ENCODE assay signal across 13 cellular contexts in genomic region chr13:92838786-92839185, GRCh38.
DNase-seq lines count a peak whose midpoint lies in the region; ATAC-seq and TF ChIP-seq lines count a peak whose summit lies in the region.
"Had no signal": no experiment of that assay in that cellular context is flagged by ENCODE, and none has a peak within 500 bp of the region (broad histone marks: within the 10 kb centered on the region; RNA-seq: fewer than 3 reads in every experiment).

No MANE protein-coding gene starts in this region.

- no peak overlapping the region for H3K27ac Mint-ChIP-seq in endothelial cell (ENCODE audit: unreplicated experiment)
- H3K27ac Mint-ChIP-seq: CD4-positive, alpha-beta memory T cell; naive B cell; T-helper 2 cell treated with Interferon-gamma antibody and Interleukin-4, amounts not matched to agents 5 μg/mL and 100 μg/mL, for 36 hours had no signal

- in situ Hi-C loops in Caki2 (cut with HindIII; ENCODE audit: low pct_unique_long_range_greater_than_20kb, low sequenced_read_pairs): no loop called here

- no peak for TF ChIP-seq POLR2A in spleen (IDR thresholded peaks at IDR 0.05)

- no peaks in the 10 kb centered on the region for H3K4me1 Mint-ChIP-seq in endothelial cell (ENCODE audit: unreplicated experiment)
- H3K4me1 Mint-ChIP-seq: CD4-positive, alpha-beta memory T cell; naive B cell had no signal

- peak; percentile 23 for DNase-seq in Caki2 (ENCODE audit: low read depth)
- peak; percentile 11 to 25 for DNase-seq in SW 1271 (lab: John Stamatoyannopoulos, UW)
- DNase-seq in kidney epithelial cell (ENCODE audit: low read depth): peak; percentile 97
- no peak for DNase-seq in endothelial cell (ENCODE audit: low spot score)
- DNase-seq in spleen: no peak
- DNase-seq in psoas muscle: no peak
- DNase-seq in activated CD4-positive, CD25-positive, alpha-beta regulatory T cell treated with anti-CD3 and anti-CD28 coated beads, Interleukin-2, amount 50 U/mL, for 72 hours: no peak
- DNase-seq: CD4-positive, alpha-beta memory T cell; Kasumi-1; naive B cell; NCI-H526 treated with DMSO at 0.1 percent for 48 hours had no signal

- no peak overlapping the region for H3K4me3 Mint-ChIP-seq in endothelial cell (ENCODE audit: unreplicated experiment)
- H3K4me3 Mint-ChIP-seq: CD4-positive, alpha-beta memory T cell; naive B cell; T-helper 2 cell treated with Interferon-gamma antibody and Interleukin-4, amounts not matched to agents 5 μg/mL and 100 μg/mL, for 36 hours had no signal

- H3K9me3 Mint-ChIP-seq in endothelial cell (ENCODE audit: unreplicated experiment): no peaks in the 10 kb centered on the region

- intact Hi-C loops in spleen (cut with DNase I; ENCODE audit: low total_unique reads) (no loop called here), psoas muscle (cut with DNase I) (no loop called here)

- H3K27me3 Mint-ChIP-seq in endothelial cell (ENCODE audit: unreplicated experiment): no peaks in the 10 kb centered on the region
- H3K27me3 Mint-ChIP-seq: CD4-positive, alpha-beta memory T cell; naive B cell had no signal

- WGBS in spleen, 5 donors: 72 to 88% (median 82%) methylated on average over 3 of the region's 3 CpGs
- 40 to 54% (median 45%) methylated on average over 3 of the region's 3 CpGs for WGBS in psoas muscle, 3 donors

- TF ChIP-seq CTCF in kidney epithelial cell (IDR thresholded peaks at IDR 0.05; ENCODE audit: insufficient read depth, low read length, poor library complexity, severe bottlenecking): no peak
- no peak for TF ChIP-seq CTCF in endothelial cell (IDR thresholded peaks at IDR 0.05; ENCODE audit: unreplicated experiment)
- no peak for TF ChIP-seq CTCF in spleen (IDR thresholded peaks at IDR 0.05 in 8 of 11, conservative IDR thresholded peaks at IDR 0.05 in 3 of 11)
- no peak for TF ChIP-seq CTCF in psoas muscle (IDR thresholded peaks at IDR 0.05)

- H3K36me3 ChIP-seq in kidney epithelial cell (ENCODE audit: control insufficient read depth, insufficient read depth, low read length) (no peaks in the 10 kb centered on the region), spleen (no peaks in the 10 kb centered on the region), psoas muscle (ENCODE audit: insufficient read depth in 1 of 2, low read depth in 1 of 2) (no peaks in the 10 kb centered on the region)

- no peaks in the 10 kb centered on the region for H3K36me3 Mint-ChIP-seq in endothelial cell (ENCODE audit: low read depth, unreplicated experiment)
- H3K36me3 Mint-ChIP-seq: CD4-positive, alpha-beta memory T cell; naive B cell had no signal

- ATAC-seq in HG02759 (IDR thresholded peaks at IDR 0.05; ENCODE audit: unreplicated experiment) (peak; percentile 66), psoas muscle (no peak)

- H3K9me3 ChIP-seq in spleen (peaks cover 0 to 33% (median 12%) of the 10 kb centered on the region in 8 donors), psoas muscle (no peaks in the 10 kb centered on the region)

- H3K4me1 ChIP-seq in spleen (no peaks in the 10 kb centered on the region), psoas muscle (no peaks in the 10 kb centered on the region)

- no peak overlapping the region for H3K4me3 ChIP-seq in kidney epithelial cell (ENCODE audit: low read depth, low read length)
- H3K4me3 ChIP-seq in spleen: no peak overlapping the region
- H3K4me3 ChIP-seq in psoas muscle: no peak overlapping the region

- H3K27ac ChIP-seq in spleen: no peak overlapping the region
- no peak overlapping the region for H3K27ac ChIP-seq in psoas muscle

- H3K27me3 ChIP-seq in kidney epithelial cell (ENCODE audit: control insufficient read depth, insufficient read depth, low read length): no peaks in the 10 kb centered on the region
- no peaks in the 10 kb centered on the region for H3K27me3 ChIP-seq in spleen (replicated peaks in 1 of 7)
- no peaks in the 10 kb centered on the region for H3K27me3 ChIP-seq in psoas muscle (ENCODE audit: insufficient read depth in 3 of 3, low read length in 2 of 3)

Comparison
In these comparisons a context has a peak if more than half of its experiments do, and no peak if none do; other contexts are left out.
1. DNase-seq: peak in Caki2 (single experiment), SW 1271 (2 of 2) and kidney epithelial cell (single experiment); none in endothelial cell (single experiment), spleen (single experiment), psoas muscle (0 of 2) and activated CD4-positive, CD25-positive, alpha-beta regulatory T cell treated with anti-CD3 and anti-CD28 coated beads, Interleukin-2, amount 50 U/mL, for 72 hours (single experiment).